ENCODE assay signal across 18 cellular contexts in the genomic region with DNA sequence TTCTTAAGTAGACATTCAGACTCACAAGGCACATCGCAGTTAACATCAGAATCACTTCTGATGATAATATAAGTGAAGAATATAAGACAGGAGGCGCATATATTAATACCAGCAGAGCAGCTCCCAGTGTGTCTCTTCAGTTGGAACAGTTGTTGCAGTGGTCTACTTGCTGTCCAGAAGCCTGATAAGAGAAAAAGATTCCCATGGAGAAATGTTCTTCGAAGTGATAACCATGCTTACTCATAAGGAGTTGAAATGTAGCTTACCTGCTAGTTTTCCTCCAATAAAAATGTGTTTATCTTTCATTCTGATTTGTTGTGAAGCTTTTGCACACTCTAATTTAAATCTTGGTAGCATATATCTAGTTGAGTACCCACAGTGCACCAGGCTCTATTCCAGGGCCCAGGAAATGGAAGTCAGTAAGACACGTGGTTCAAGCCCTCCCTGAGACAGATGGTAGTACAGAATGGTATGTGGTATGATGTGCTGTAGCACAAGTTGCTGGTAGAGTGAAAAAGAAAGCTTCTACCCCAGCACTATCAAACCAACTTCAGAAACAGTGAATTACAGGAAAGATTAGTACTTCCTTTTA.
A peak's percentile ranks its signal among the peaks of the same experiment; 100 is the strongest.
DNase-seq lines count a peak whose midpoint lies in the region; ATAC-seq, FAIRE-seq and TF ChIP-seq lines count a peak whose summit lies in the region.
"Had no signal": no experiment of that assay in that cellular context is flagged by ENCODE, and none has a peak within 500 bp of the region (broad histone marks: within the 10 kb centered on the region; RNA-seq: fewer than 3 reads in every experiment).

No MANE protein-coding gene starts in this region.

- BruUV-seq in K562 (replicated peaks; lab: Mats Ljungman, UMichigan): no TSS peak

- intact Hi-C loops in K562 (cut with micrococcal nuclease): loop anchor here (5.0 kb wide), 1 partner anchor 42 kb away; no protein-coding TSS in a partner anchor

- DNase-seq in HFFc6 (no peak), K562 (ENCODE audit: extremely low read depth in 1 of 4, low spot score in 3 of 4) (peak in 1 of 4 experiments; percentile 60), progenitor cell of endocrine pancreas (ENCODE audit: low spot score, unreplicated experiment) (no peak), KG1 (lab: John Stamatoyannopoulos, UW) (no peak), GM23248 (no peak)
- DNase-seq in activated CD4-positive, alpha-beta T cell treated with anti-CD3 and anti-CD28 coated beads, Interleukin-2, amount 50 U/mL, for 4 hours: no peak
- DNase-seq: C1 segment of cervical spinal cord; Caco-2; CD4-positive, alpha-beta memory T cell; DMS 273 treated with DMSO at 0.1 percent for 48 hours; DMS79; GF-D8; GOT3 had no signal

- H3K79me2 ChIP-seq in K562 (ENCODE audit: control insufficient read depth, insufficient read depth, low read length): peaks cover 12% of the 10 kb centered on the region; the same call in 1 of the 3 replicates
- H3K79me2 ChIP-seq in GM23248 (ENCODE audit: insufficient read depth): no peaks in the 10 kb centered on the region

- H3K27ac ChIP-seq in K562 (ENCODE audit: extremely low read depth, low read depth, low read length) (peak overlapping the region; percentile 45), GM23248 (no peak overlapping the region)

- no peaks in the 10 kb centered on the region for H3K9me1 ChIP-seq in K562 (ENCODE audit: control insufficient read depth, insufficient read depth, low read length)

- no peaks in the 10 kb centered on the region for H3K9me2 ChIP-seq in GM23248 (ENCODE audit: insufficient read depth)

- peak; percentile 19; the same call in 1 of the 2 replicates for TF ChIP-seq EP300 in K562 (IDR thresholded peaks at IDR 0.05; ENCODE audit: low read length)

- H4K20me1 ChIP-seq in K562 (replicated peaks; ENCODE audit: control insufficient read depth, insufficient read depth, low read length) (no peaks in the 10 kb centered on the region), GM23248 (ENCODE audit: insufficient read depth) (no peaks in the 10 kb centered on the region)

- H3K27ac Mint-ChIP-seq in HFFc6 (peak overlapping the region; percentile 42; the same call in 1 of the 2 replicates), progenitor cell of endocrine pancreas (peak overlapping the region; percentile 85)

- in situ Hi-C loops in K562 (cut with MboI): no loop called here
- in situ Hi-C loops in GM23248 (cut with MboI): no loop called here

- H3K4me3 Mint-ChIP-seq in HFFc6 (no peak overlapping the region), progenitor cell of endocrine pancreas (ENCODE audit: low read depth) (no peak overlapping the region)
- H3K4me3 Mint-ChIP-seq: CD4-positive, alpha-beta memory T cell had no signal

- H3K27me3 Mint-ChIP-seq in HFFc6 (ENCODE audit: insufficient read depth) (no peaks in the 10 kb centered on the region; the same call in 1 of the 2 replicates), progenitor cell of endocrine pancreas (no peaks in the 10 kb centered on the region)
- H3K27me3 Mint-ChIP-seq: CD4-positive, alpha-beta memory T cell had no signal

- H3K9me3 ChIP-seq in K562 (replicated peaks; ENCODE audit: control insufficient read depth, insufficient read depth, low read depth, low read length) (no peaks in the 10 kb centered on the region), GM23248 (ENCODE audit: low read depth) (no peaks in the 10 kb centered on the region)
- H3K9me3 ChIP-seq: Caco-2, HAP-1 had no signal

- H3K9me3 Mint-ChIP-seq in HFFc6 (no peaks in the 10 kb centered on the region), progenitor cell of endocrine pancreas (ENCODE audit: low read depth) (no peaks in the 10 kb centered on the region)
- H3K9me3 Mint-ChIP-seq: CD4-positive, alpha-beta memory T cell had no signal

- peaks cover 6% of the 10 kb centered on the region; the same call in 1 of the 2 replicates for H3K4me1 Mint-ChIP-seq in HFFc6 (ENCODE audit: low read depth)
- peaks cover 6% of the 10 kb centered on the region for H3K4me1 Mint-ChIP-seq in progenitor cell of endocrine pancreas (ENCODE audit: low read depth)
- H3K4me1 Mint-ChIP-seq: CD4-positive, alpha-beta memory T cell had no signal

- no peaks in the 10 kb centered on the region for H3K27me3 ChIP-seq in K562 (ENCODE audit: control insufficient read depth in 2 of 2, insufficient read depth in 2 of 2, low read length in 2 of 2)
- H3K27me3 ChIP-seq in GM23248 (replicated peaks; ENCODE audit: insufficient read depth): no peaks in the 10 kb centered on the region

- peaks cover 19% of the 10 kb centered on the region for H3F3A ChIP-seq in GM23248 (ENCODE audit: insufficient read depth)

- peaks cover 0 to 25% of the 10 kb centered on the region in 2 experiments; a peak in 4 of 5 replicates for H3K4me1 ChIP-seq in K562 (replicated peaks in 1 of 2; ENCODE audit: control insufficient read depth in 2 of 2, insufficient read depth in 2 of 2, low read length in 2 of 2)
- H3K4me1 ChIP-seq in GM23248 (ENCODE audit: insufficient read depth): no peaks in the 10 kb centered on the region
- H3K4me1 ChIP-seq: Caco-2, HAP-1 had no signal

- peak; percentile 75 for ATAC-seq in K562

- H3K4me2 ChIP-seq in K562 (ENCODE audit: insufficient read depth, low read length) (no peak overlapping the region), GM23248 (ENCODE audit: unreplicated experiment) (no peak overlapping the region)

- H2AFZ ChIP-seq in K562 (ENCODE audit: low read depth, low read length) (peak overlapping the region; percentile 6), GM23248 (no peak overlapping the region)

- TF ChIP-seq POLR2A in K562 (conservative IDR thresholded peaks at IDR 0.05): no peak

- peak overlapping the region in 1 of 2 experiments; percentile 2; a peak in 1 of 4 replicates for H3K9ac ChIP-seq in K562 (ENCODE audit: insufficient read depth in 1 of 2, low read depth in 2 of 2, low read length in 2 of 2)
- no peak overlapping the region for H3K9ac ChIP-seq in GM23248

- H3K4me3 ChIP-seq in K562 (no peak overlapping the region), GM23248 (no peak overlapping the region)
- H3K4me3 ChIP-seq: HAP-1 had no signal

- POLR2A ChIA-PET in K562 (lab: Yijun Ruan, JAX): interaction anchor here (0.5 to 1.9 kb wide), 5 partner anchors 9 to 82 kb away, joined by 3 to 7 read pairs (median 4); no protein-coding TSS in a partner anchor

- TF ChIP-seq CTCF in HFFc6 (IDR thresholded peaks at IDR 0.05): no peak
- no peak for TF ChIP-seq CTCF in K562 (IDR thresholded peaks at IDR 0.05 in 2 of 3, conservative IDR thresholded peaks at IDR 0.05 in 1 of 3; ENCODE audit: insufficient read depth in 2 of 3, low read depth in 1 of 3, low read length in 3 of 3)
- no peak for TF ChIP-seq CTCF in progenitor cell of endocrine pancreas (IDR thresholded peaks at IDR 0.05; ENCODE audit: unreplicated experiment)

- H3K36me3 Mint-ChIP-seq in HFFc6 (ENCODE audit: low read depth) (peaks cover 26% of the 10 kb centered on the region; the same call in 1 of the 2 replicates), progenitor cell of endocrine pancreas (ENCODE audit: insufficient read depth) (peaks cover 13% of the 10 kb centered on the region)

- peaks cover 45% of the 10 kb centered on the region for H3K36me3 ChIP-seq in K562 (ENCODE audit: control insufficient read depth, insufficient read depth, low read length)
- H3K36me3 ChIP-seq in GM23248 (ENCODE audit: low read depth): peaks cover 32% of the 10 kb centered on the region
- H3K36me3 ChIP-seq: HAP-1 had no signal

- 18% methylated on average over 4 of the region's 4 CpGs for whole genome bisulfite sequencing in K562 (ENCODE audit: insufficient coverage, low coverage, missing lambda C conversion rate)
- WGBS in GM23248 (ENCODE audit: low coverage in 1 of 2, low lambda C conversion rate in 2 of 2, missing lambda C conversion rate in 2 of 2), 2 experiments: 96 to 100% methylated on average over 4 of the region's 4 CpGs

- CTCF ChIA-PET in K562 (lab: Yijun Ruan, JAX; ENCODE audit: low intra/inter-chr PET ratio): no interaction called here

- FAIRE-seq in K562 (lab: Jason Lieb, UNC): no peak
- FAIRE-seq: D721Med, GM12891, GM18507, H54 had no signal

- 0 out of 4 replicates have a peak, but pooled peaks of 1 of the 2 experiments have one; percentile 12 for TF ChIP-seq RAD21 in K562 (CRISPR knock-in tag; conservative IDR thresholded peaks at IDR 0.05 in 1 of 2, IDR thresholded peaks at IDR 0.05 in 1 of 2)

TF ChIP-seq in K562, 482 proteins besides CTCF, POLR2A, EP300 and RAD21 (continues in another document):
- TF ChIP-seq, protein P1, sequence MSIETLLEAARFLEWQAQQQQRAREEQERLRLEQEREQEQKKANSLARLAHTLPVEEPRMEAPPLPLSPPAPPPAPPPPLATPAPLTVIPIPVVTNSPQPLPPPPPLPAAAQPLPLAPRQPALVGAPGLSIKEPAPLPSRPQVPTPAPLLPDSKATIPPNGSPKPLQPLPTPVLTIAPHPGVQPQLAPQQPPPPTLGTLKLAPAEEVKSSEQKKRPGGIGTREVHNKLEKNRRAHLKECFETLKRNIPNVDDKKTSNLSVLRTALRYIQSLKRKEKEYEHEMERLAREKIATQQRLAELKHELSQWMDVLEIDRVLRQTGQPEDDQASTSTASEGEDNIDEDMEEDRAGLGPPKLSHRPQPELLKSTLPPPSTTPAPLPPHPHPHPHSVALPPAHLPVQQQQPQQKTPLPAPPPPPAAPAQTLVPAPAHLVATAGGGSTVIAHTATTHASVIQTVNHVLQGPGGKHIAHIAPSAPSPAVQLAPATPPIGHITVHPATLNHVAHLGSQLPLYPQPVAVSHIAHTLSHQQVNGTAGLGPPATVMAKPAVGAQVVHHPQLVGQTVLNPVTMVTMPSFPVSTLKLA (conservative IDR thresholded peaks at IDR 0.05): peak; percentile 34 to 40; a peak in 3 of 4 replicates
- TF ChIP-seq ZNF431 (CRISPR knock-in tag; IDR thresholded peaks at IDR 0.05) (no peak), ZNF311 (CRISPR knock-in tag; IDR thresholded peaks at IDR 0.05) (peak; percentile 60; the same call in 1 of the 2 replicates), ZNF175 (CRISPR knock-in tag; IDR thresholded peaks at IDR 0.05; ENCODE audit: low read depth) (0 out of 2 replicates have a peak, but pooled peaks have one; percentile 19), NBN (IDR thresholded peaks at IDR 0.05; ENCODE audit: low read depth) (no peak), SREBF1 (IDR thresholded peaks at IDR 0.05; ENCODE audit: borderline replicate concordance, low read depth, low read length) (no peak), MYC (IDR thresholded peaks at IDR 0.05; ENCODE audit: low read depth, low read length) (peak; percentile 55; the same call in 1 of the 2 replicates), MYC (CRISPR knock-in tag; IDR thresholded peaks at IDR 0.05; ENCODE audit: borderline replicate concordance, low read depth) (no peak)
- TF ChIP-seq, protein P2, sequence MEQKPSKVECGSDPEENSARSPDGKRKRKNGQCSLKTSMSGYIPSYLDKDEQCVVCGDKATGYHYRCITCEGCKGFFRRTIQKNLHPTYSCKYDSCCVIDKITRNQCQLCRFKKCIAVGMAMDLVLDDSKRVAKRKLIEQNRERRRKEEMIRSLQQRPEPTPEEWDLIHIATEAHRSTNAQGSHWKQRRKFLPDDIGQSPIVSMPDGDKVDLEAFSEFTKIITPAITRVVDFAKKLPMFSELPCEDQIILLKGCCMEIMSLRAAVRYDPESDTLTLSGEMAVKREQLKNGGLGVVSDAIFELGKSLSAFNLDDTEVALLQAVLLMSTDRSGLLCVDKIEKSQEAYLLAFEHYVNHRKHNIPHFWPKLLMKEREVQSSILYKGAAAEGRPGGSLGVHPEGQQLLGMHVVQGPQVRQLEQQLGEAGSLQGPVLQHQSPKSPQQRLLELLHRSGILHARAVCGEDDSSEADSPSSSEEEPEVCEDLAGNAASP (IDR thresholded peaks at IDR 0.05): no peak
